ENCODE assay signal across 8 cellular contexts in the genomic region with DNA sequence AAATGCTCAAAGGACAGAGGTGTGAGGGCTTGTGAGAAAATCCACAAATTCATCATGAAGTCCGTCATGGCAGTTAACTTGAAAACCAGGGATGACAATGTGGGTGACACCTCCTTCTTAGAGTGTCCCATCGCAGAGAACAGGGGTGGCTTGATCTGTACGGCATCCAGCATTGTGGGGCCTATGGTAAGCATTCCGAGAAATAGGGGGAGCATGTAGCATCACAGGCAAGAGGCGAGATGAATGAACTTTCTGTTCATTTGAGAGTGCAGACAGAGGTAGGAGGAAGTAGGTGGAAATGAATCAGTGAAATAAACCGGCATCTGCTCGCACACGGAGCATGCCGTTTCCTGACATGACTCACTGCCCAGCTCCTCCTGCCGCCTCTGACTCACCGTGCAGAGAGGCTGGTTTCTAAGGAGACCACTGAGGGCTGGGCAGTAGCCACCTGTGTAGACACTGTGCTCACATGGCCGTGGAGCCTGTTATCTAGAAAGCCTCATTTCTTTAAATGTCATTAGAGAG.
A peak's percentile ranks its signal among the peaks of the same experiment; 100 is the strongest.
DNase-seq lines count a peak whose midpoint lies in the region; ATAC-seq and TF ChIP-seq lines count a peak whose summit lies in the region.

No MANE protein-coding gene starts in this region.

- TF ChIP-seq CTCF in OCI-LY3 (IDR thresholded peaks at IDR 0.05; ENCODE audit: low read depth, low read length) = no peak; the same call in 1 of the 2 replicates
- TF ChIP-seq CTCF in hepatocyte (IDR thresholded peaks at IDR 0.05; ENCODE audit: poor library complexity) = no peak
- TF ChIP-seq CTCF in spleen (IDR thresholded peaks at IDR 0.05 in 8 of 11, conservative IDR thresholded peaks at IDR 0.05 in 3 of 11) = no peak

- H2AFZ ChIP-seq in OCI-LY3 (ENCODE audit: low read depth, low read length) (peak overlapping the region; percentile 37; the same call in 1 of the 2 replicates), hepatocyte (peak overlapping the region; percentile 21)

- peak; percentile 97 for ATAC-seq in GM19468 (IDR thresholded peaks at IDR 0.05; ENCODE audit: extremely low read depth, unreplicated experiment)
- peak; percentile 99 for ATAC-seq in HG03469 (IDR thresholded peaks at IDR 0.05; ENCODE audit: unreplicated experiment)
- ATAC-seq in activated naive CD8-positive, alpha-beta T cell treated with anti-CD3 and anti-CD28 coated beads, Interleukin-2, amount 50 U/mL, for 24 hours = peak; percentile 97

- peak; percentile 49 for DNase-seq in DMS79 (lab: John Stamatoyannopoulos, UW)
- DNase-seq in activated naive CD8-positive, alpha-beta T cell treated with anti-CD3 and anti-CD28 coated beads, Interleukin-2, amount 50 U/mL, for 24 hours = peak; percentile 22
- peak; percentile 93 for DNase-seq in hepatocyte (ENCODE audit: low spot score)
- DNase-seq in spleen = peak; percentile 67
- DNase-seq in mesenteric fat pad (ENCODE audit: low spot score) = no peak

- H3K27ac ChIP-seq in OCI-LY3 (ENCODE audit: low read length) (peak overlapping the region; percentile 69), hepatocyte (peak overlapping the region; percentile 89), spleen (no peak overlapping the region)

- no peaks in the 10 kb centered on the region for H3K9me2 ChIP-seq in hepatocyte (replicated peaks; ENCODE audit: insufficient read depth)

- H3K4me3 Mint-ChIP-seq in activated naive CD8-positive, alpha-beta T cell treated with anti-CD3 and anti-CD28 coated beads, Interleukin-2, amount 50 U/mL, for 24 hours = no peak overlapping the region

- no peaks in the 10 kb centered on the region for H3K27me3 ChIP-seq in OCI-LY3 (ENCODE audit: low read depth, low read length)
- H3K27me3 ChIP-seq in hepatocyte = no peaks in the 10 kb centered on the region
- peaks cover 0 to 8% (median 0%) of the 10 kb centered on the region in 7 donors for H3K27me3 ChIP-seq in spleen (replicated peaks in 1 of 7)

- H3K4me2 ChIP-seq in OCI-LY3 (ENCODE audit: low read length) = peak overlapping the region; percentile 74
- H3K4me2 ChIP-seq in hepatocyte = peak overlapping the region; percentile 68

- intact Hi-C loops in spleen (cut with DNase I; ENCODE audit: low total_unique reads) = no loop called here

- H3K9me3 ChIP-seq in OCI-LY3 (ENCODE audit: insufficient read depth, low read length) (no peaks in the 10 kb centered on the region), hepatocyte (ENCODE audit: low read depth) (no peaks in the 10 kb centered on the region), spleen (no peaks in the 10 kb centered on the region)

- H3K4me1 ChIP-seq in OCI-LY3 (ENCODE audit: low read length) (peaks cover 25% of the 10 kb centered on the region), hepatocyte (ENCODE audit: insufficient read depth) (peaks cover 44% of the 10 kb centered on the region), spleen (peaks cover 0 to 10% (median 0%) of the 10 kb centered on the region in 6 donors)

- 27% methylated on average over 12 of the region's 12 CpGs for WGBS in hepatocyte (ENCODE audit: low lambda C conversion rate, missing lambda C conversion rate)
- 10 to 13% (median 11%) methylated on average over 12 of the region's 12 CpGs for WGBS in spleen, 5 donors

- no peaks in the 10 kb centered on the region for H3K36me3 Mint-ChIP-seq in activated naive CD8-positive, alpha-beta T cell treated with anti-CD3 and anti-CD28 coated beads, Interleukin-2, amount 50 U/mL, for 24 hours (ENCODE audit: low read depth)

- peaks cover 6% of the 10 kb centered on the region for H3K9me3 Mint-ChIP-seq in activated naive CD8-positive, alpha-beta T cell treated with anti-CD3 and anti-CD28 coated beads, Interleukin-2, amount 50 U/mL, for 24 hours

- H4K20me1 ChIP-seq in OCI-LY3 (ENCODE audit: insufficient read depth, low read length) = no peaks in the 10 kb centered on the region
- no peaks in the 10 kb centered on the region for H4K20me1 ChIP-seq in hepatocyte (ENCODE audit: insufficient read depth, poor library complexity, severe bottlenecking)

- H3K27ac Mint-ChIP-seq in activated naive CD8-positive, alpha-beta T cell treated with anti-CD3 and anti-CD28 coated beads, Interleukin-2, amount 50 U/mL, for 24 hours = no peak overlapping the region

- H3K79me2 ChIP-seq in OCI-LY3 (ENCODE audit: low read length) (no peaks in the 10 kb centered on the region), hepatocyte (no peaks in the 10 kb centered on the region)

- TF ChIP-seq POLR2A in spleen (IDR thresholded peaks at IDR 0.05) = no peak

- no peaks in the 10 kb centered on the region for H3K36me3 ChIP-seq in OCI-LY3 (replicated peaks; ENCODE audit: low read depth, low read length)
- no peaks in the 10 kb centered on the region for H3K36me3 ChIP-seq in hepatocyte (replicated peaks; ENCODE audit: insufficient read depth, low read depth)
- no peaks in the 10 kb centered on the region for H3K36me3 ChIP-seq in spleen

- H3K27me3 Mint-ChIP-seq in activated naive CD8-positive, alpha-beta T cell treated with anti-CD3 and anti-CD28 coated beads, Interleukin-2, amount 50 U/mL, for 24 hours = peaks cover 14% of the 10 kb centered on the region

- peak overlapping the region; percentile 43 for H3K9ac ChIP-seq in OCI-LY3 (ENCODE audit: low read length)

- H3K4me3 ChIP-seq in OCI-LY3 (ENCODE audit: low read length) = peak overlapping the region; percentile 58
- no peak overlapping the region for H3K4me3 ChIP-seq in hepatocyte
- no peak overlapping the region for H3K4me3 ChIP-seq in spleen

- peaks cover 11% of the 10 kb centered on the region for H3K4me1 Mint-ChIP-seq in activated naive CD8-positive, alpha-beta T cell treated with anti-CD3 and anti-CD28 coated beads, Interleukin-2, amount 50 U/mL, for 24 hours

Comparison
In these comparisons a context has a peak if more than half of its experiments do, and no peak if none do; other contexts are left out.
1. H3K27ac ChIP-seq: peak in OCI-LY3 (single experiment) and hepatocyte (single experiment); none in spleen (0 of 8).
2. Peak in every context shown above with its lines, with median percentiles within 50 percentile points of each other: ATAC-seq.